22 cellular contexts compared by ENCODE assay signal in genomic region chr5:113192541-113192940, GRCh38.
"Had no signal": no experiment of that assay in that cellular context is flagged by ENCODE, and none has a peak within 500 bp of the region (broad histone marks: within the 10 kb centered on the region; RNA-seq: fewer than 3 reads in every experiment).

No MANE protein-coding gene starts in this region.

- H3K27ac Mint-ChIP-seq: IgD-negative memory B cell had no signal

- H3K27ac ChIP-seq: KMS-11, SJCRH30 had no signal

- H3K9ac ChIP-seq: KMS-11 had no signal

- H3K27me3 Mint-ChIP-seq: IgD-negative memory B cell had no signal

- DNase-seq: Kasumi-1, MM.1S, NCI-H1092 treated with DMSO at 0.1 percent for 48 hours, NCI-H1436, NCI-H187, NCI-H2029, NCI-H2081 treated with DMSO at 0.1 percent for 48 hours, NCI-H2171, NCI-H226, NCI-H446, NCI-H510A, NCI-H524 treated with DMSO at 0.1 percent for 48 hours, NCI-H69, NCI-H774, SHP77 treated with DMSO at 0.1 percent for 48 hours, SJCRH30 had no signal

- H3K4me3 Mint-ChIP-seq: IgD-negative memory B cell had no signal

- ATAC-seq: K562, Panc1, Right ventricle myocardium inferior, SK-N-SH treated with all-trans-retinoic acid at 6 μM for 48 hours had no signal

- H3K4me3 ChIP-seq: K562, SJCRH30 had no signal

- H3K27me3 ChIP-seq: SJCRH30 had no signal
